ENCODE assay signal across 8 cellular contexts in genomic region chr5:87266914-87267573, GRCh38. TPM values are rescaled to one million over a fixed set of nuclear protein-coding genes. Genes with fewer than 3 reads are reported as not detected.
DNase-seq lines count a peak whose midpoint lies in the region; ATAC-seq and TF ChIP-seq lines count a peak whose summit lies in the region.

No MANE protein-coding gene starts in this region.

- H3K4me3 ChIP-seq in foreskin fibroblast (ENCODE audit: low read depth in 1 of 2, low read length in 2 of 2) (peak overlapping the region; percentile 67 to 97), gastrocnemius medialis (peak overlapping the region; percentile 86 to 99 (median 94))

- ATAC-seq in activated CD8-positive, alpha-beta memory T cell treated with anti-CD3 and anti-CD28 coated beads, Interleukin-2, amount 10 ng/mL, durations not matched to agents 7 days and 5 days: peak; percentile 1
- ATAC-seq in HG02884 (IDR thresholded peaks at IDR 0.05; ENCODE audit: unreplicated experiment): peak; percentile 7
- ATAC-seq in SK-N-SH treated with all-trans-retinoic acid at 6 μM for 48 hours: peak; percentile 59
- peak in 1 of 2 donors; percentile 47 for ATAC-seq in gastrocnemius medialis

- H3K27me3 Mint-ChIP-seq in activated CD8-positive, alpha-beta memory T cell treated with anti-CD3 and anti-CD28 coated beads, Interleukin-2, amount 10 ng/mL, durations not matched to agents 7 days and 5 days: peaks cover 6% of the 10 kb centered on the region

- in situ Hi-C loops in gastrocnemius medialis (cut with MboI; ENCODE audit: low sequenced_read_pairs in 4 of 4): loop anchor here in 1 of 4 donors (10.0 kb wide), 1 partner anchor 138 kb away; no protein-coding TSS in a partner anchor

- intact Hi-C loops in gastrocnemius medialis (cut with DNase I; ENCODE audit: low total_unique reads): loop anchor here (2.0 kb wide), 1 partner anchor 146 kb away; the partner anchor contains the start of gene CCNH

- no peaks in the 10 kb centered on the region for H3K9me3 ChIP-seq in gastrocnemius medialis

- DNase-seq in activated CD8-positive, alpha-beta memory T cell treated with anti-CD3 and anti-CD28 coated beads, Interleukin-2, amount 10 ng/mL, durations not matched to agents 7 days and 5 days: no peak
- DNase-seq in activated CD8-positive, alpha-beta memory T cell treated with anti-CD3 and anti-CD28 coated beads for 24 hours: no peak
- DNase-seq in foreskin fibroblast (no peak), gastrocnemius medialis (no peak), NCI-H128 (lab: John Stamatoyannopoulos, UW; ENCODE audit: unreplicated experiment) (no peak), ureter (ENCODE audit: low spot score) (no peak)

- H3K27ac Mint-ChIP-seq in activated CD8-positive, alpha-beta memory T cell treated with anti-CD3 and anti-CD28 coated beads, Interleukin-2, amount 10 ng/mL, durations not matched to agents 7 days and 5 days: peak overlapping the region; percentile 94

- no peak for TF ChIP-seq POLR2A in gastrocnemius medialis (IDR thresholded peaks at IDR 0.05)

- CTCF ChIA-PET in activated CD8-positive, alpha-beta memory T cell treated with anti-CD3 and anti-CD28 coated beads, Interleukin-2, amount 10 ng/mL, durations not matched to agents 7 days and 5 days (lab: Charles Lee): interaction anchor here (1.3 to 2.2 kb wide), 2 partner anchors 19 to 146 kb away, joined by 3 to 8 read pairs; no protein-coding TSS in a partner anchor

- H3K36me3 ChIP-seq in gastrocnemius medialis: no peaks in the 10 kb centered on the region

- H3K27me3 ChIP-seq in gastrocnemius medialis: no peaks in the 10 kb centered on the region

- H3K4me1 Mint-ChIP-seq in activated CD8-positive, alpha-beta memory T cell treated with anti-CD3 and anti-CD28 coated beads, Interleukin-2, amount 10 ng/mL, durations not matched to agents 7 days and 5 days: peaks cover 28% of the 10 kb centered on the region

- H3K27ac ChIP-seq in gastrocnemius medialis: peak overlapping the region; percentile 84 to 93 (median 91)

- H3K36me3 Mint-ChIP-seq in activated CD8-positive, alpha-beta memory T cell treated with anti-CD3 and anti-CD28 coated beads, Interleukin-2, amount 10 ng/mL, durations not matched to agents 7 days and 5 days: peaks cover 14% of the 10 kb centered on the region

- H3K9me3 Mint-ChIP-seq in activated CD8-positive, alpha-beta memory T cell treated with anti-CD3 and anti-CD28 coated beads, Interleukin-2, amount 10 ng/mL, durations not matched to agents 7 days and 5 days (ENCODE audit: low read depth): no peaks in the 10 kb centered on the region

- TF ChIP-seq CTCF in foreskin fibroblast (IDR thresholded peaks at IDR 0.05; ENCODE audit: low read depth, low read length) (no peak), gastrocnemius medialis (IDR thresholded peaks at IDR 0.05 in 4 of 5, conservative IDR thresholded peaks at IDR 0.05 in 1 of 5) (no peak)

- peaks cover 14 to 15% of the 10 kb centered on the region in 2 donors for H3K4me1 ChIP-seq in gastrocnemius medialis

- peak overlapping the region; percentile 97 for H3K4me3 Mint-ChIP-seq in activated CD8-positive, alpha-beta memory T cell treated with anti-CD3 and anti-CD28 coated beads, Interleukin-2, amount 10 ng/mL, durations not matched to agents 7 days and 5 days

TF ChIP-seq in SK-N-SH treated with all-trans-retinoic acid at 6 μM for 48 hours, 23 proteins besides CTCF, POLR2A, EP300 and RAD21:
- no peak for TF ChIP-seq TCF4 (CRISPR knock-in tag; IDR thresholded peaks at IDR 0.05; ENCODE audit: borderline replicate concordance)
- TF ChIP-seq POU6F1 (CRISPR knock-in tag; IDR thresholded peaks at IDR 0.05; ENCODE audit: borderline replicate concordance, low read depth): 0 out of 2 replicates have a peak, but pooled peaks have one; percentile 56
- TF ChIP-seq, protein P1, sequence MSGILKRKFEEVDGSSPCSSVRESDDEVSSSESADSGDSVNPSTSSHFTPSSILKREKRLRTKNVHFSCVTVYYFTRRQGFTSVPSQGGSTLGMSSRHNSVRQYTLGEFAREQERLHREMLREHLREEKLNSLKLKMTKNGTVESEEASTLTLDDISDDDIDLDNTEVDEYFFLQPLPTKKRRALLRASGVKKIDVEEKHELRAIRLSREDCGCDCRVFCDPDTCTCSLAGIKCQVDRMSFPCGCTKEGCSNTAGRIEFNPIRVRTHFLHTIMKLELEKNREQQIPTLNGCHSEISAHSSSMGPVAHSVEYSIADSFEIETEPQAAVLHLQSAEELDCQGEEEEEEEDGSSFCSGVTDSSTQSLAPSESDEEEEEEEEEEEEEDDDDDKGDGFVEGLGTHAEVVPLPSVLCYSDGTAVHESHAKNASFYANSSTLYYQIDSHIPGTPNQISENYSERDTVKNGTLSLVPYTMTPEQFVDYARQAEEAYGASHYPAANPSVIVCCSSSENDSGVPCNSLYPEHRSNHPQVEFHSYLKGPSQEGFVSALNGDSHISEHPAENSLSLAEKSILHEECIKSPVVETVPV (CRISPR knock-in tag; IDR thresholded peaks at IDR 0.05): 0 out of 2 replicates have a peak, but pooled peaks have one; percentile 37
- no peak for TF ChIP-seq OSR1 (CRISPR knock-in tag; IDR thresholded peaks at IDR 0.05)
- TF ChIP-seq ZNF8 (CRISPR knock-in tag; IDR thresholded peaks at IDR 0.05): no peak
TF ChIP-seq in SK-N-SH treated with all-trans-retinoic acid at 6 μM for 48 hours: peak in this region for 2.

RNA-seq across cellular contexts. Expression of gene RASA1, which starts 0.6 kb away (rescaled TPM):
- 10 to 100 TPM; 15.4 to 22.1 TPM for total RNA-seq in activated CD8-positive, alpha-beta memory T cell treated with anti-CD3 and anti-CD28 coated beads, Interleukin-2, amount 10 ng/mL, durations not matched to agents 7 days and 5 days
- 10 to 100 TPM; 12.0 to 16.8 (median 12.2) TPM for total RNA-seq in gastrocnemius medialis
- 37.9 TPM for total RNA-seq in ureter
